Comparison of ENCODE assay signal across 15 cellular contexts in genomic region chr7:7521259-7521658, GRCh38. TPM values are rescaled to one million over a fixed set of nuclear protein-coding genes. Genes with fewer than 3 reads are reported as not detected.
DNase-seq lines count a peak whose midpoint lies in the region; ATAC-seq, FAIRE-seq and TF ChIP-seq lines count a peak whose summit lies in the region.
"Had no signal": no experiment of that assay in that cellular context is flagged by ENCODE, and none has a peak within 500 bp of the region (broad histone marks: within the 10 kb centered on the region; RNA-seq: fewer than 3 reads in every experiment).

No MANE protein-coding gene starts in this region.

- WGBS in K562 (ENCODE audit: insufficient coverage, low coverage, missing lambda C conversion rate) = 4% methylated on average over 3 of the region's 3 CpGs

- intact Hi-C loops in K562 (cut with micrococcal nuclease) (loop anchor here (10.0 kb wide), 1 partner anchor 774 kb away; no protein-coding TSS in a partner anchor), tibial artery (cut with DNase I; ENCODE audit: low total_unique reads) (no loop called here)

- TF ChIP-seq RAD21 in K562 (CRISPR knock-in tag; conservative IDR thresholded peaks at IDR 0.05 in 1 of 2, IDR thresholded peaks at IDR 0.05 in 1 of 2) = peak; percentile 30 to 57; a peak in 3 of 4 replicates

- CTCF ChIA-PET in K562 (lab: Yijun Ruan, JAX; ENCODE audit: low intra/inter-chr PET ratio) = no interaction called here

- no peak overlapping the region for H3K9ac ChIP-seq in K562 (ENCODE audit: insufficient read depth in 1 of 2, low read depth in 2 of 2, low read length in 2 of 2)

- H3K36me3 ChIP-seq in K562 (ENCODE audit: control insufficient read depth, insufficient read depth, low read length) (no peaks in the 10 kb centered on the region), tibial artery (no peaks in the 10 kb centered on the region)
- H3K36me3 ChIP-seq: esophagus muscularis mucosa had no signal

- POLR2A ChIA-PET in K562 (lab: Yijun Ruan, JAX) = no interaction called here

- BruUV-seq in K562 (replicated peaks; lab: Mats Ljungman, UMichigan) = no TSS peak

- H3K9me3 ChIP-seq in K562 (replicated peaks; ENCODE audit: control insufficient read depth, insufficient read depth, low read depth, low read length) (no peaks in the 10 kb centered on the region), tibial artery (no peaks in the 10 kb centered on the region)
- H3K9me3 ChIP-seq: esophagus muscularis mucosa had no signal

- no peak for TF ChIP-seq POLR2A in K562 (conservative IDR thresholded peaks at IDR 0.05)

- no peaks in the 10 kb centered on the region for H3K4me1 ChIP-seq in K562 (replicated peaks in 1 of 2; ENCODE audit: control insufficient read depth in 2 of 2, insufficient read depth in 2 of 2, low read length in 2 of 2)
- no peaks in the 10 kb centered on the region for H3K4me1 ChIP-seq in tibial artery
- H3K4me1 ChIP-seq: esophagus muscularis mucosa had no signal

- no peaks in the 10 kb centered on the region for H3K79me2 ChIP-seq in K562 (ENCODE audit: control insufficient read depth, insufficient read depth, low read length)

- no peak for TF ChIP-seq EP300 in K562 (IDR thresholded peaks at IDR 0.05; ENCODE audit: low read length)

- DNase-seq in CMK (ENCODE audit: low read depth) (peak; percentile 11), GM13977 (ENCODE audit: low spot score) (no peak), NCI-H69 (lab: John Stamatoyannopoulos, UW) (peak; percentile 28), K562 (ENCODE audit: extremely low read depth in 1 of 4, low spot score in 3 of 4) (peak in 2 of 4 experiments; percentile 6 to 33), tibial artery (no peak), GF-D8 (lab: John Stamatoyannopoulos, UW) (no peak), cerebellar cortex (ENCODE audit: low spot score) (no peak)
- DNase-seq: activated effector memory CD4-positive, alpha-beta T cell treated with anti-CD3 and anti-CD28 coated beads, Interleukin-2, amount 50 U/mL, for 16 hours; Calu3; GOT3; islet precursor cell; stimulated activated CD4-positive, alpha-beta T cell treated with anti-CD3 and anti-CD28 coated beads, Interleukin-1b, Interleukin-23, amount 100 ng/mL, for 48 hours had no signal

- no peaks in the 10 kb centered on the region for H4K20me1 ChIP-seq in K562 (replicated peaks; ENCODE audit: control insufficient read depth, insufficient read depth, low read length)

- in situ Hi-C loops in GM13977 (cut with MboI; ENCODE audit: low pct_unique_long_range_greater_than_20kb, low sequenced_read_pairs, unreplicated experiment) (no loop called here), K562 (cut with MboI) (no loop called here)

- TF ChIP-seq CTCF in GM13977 (IDR thresholded peaks at IDR 0.05; ENCODE audit: extremely low read depth, insufficient read depth, missing control alignments) (peak; percentile 18), K562 (IDR thresholded peaks at IDR 0.05 in 2 of 3, conservative IDR thresholded peaks at IDR 0.05 in 1 of 3; ENCODE audit: insufficient read depth in 2 of 3, low read depth in 1 of 3, low read length in 3 of 3) (peak in 2 of 3 experiments; percentile 32 to 36; a peak in 2 of 6 replicates), tibial artery (IDR thresholded peaks at IDR 0.05) (no peak)

- ATAC-seq in K562 (peak; percentile 75; the same call in 2 of the 3 replicates), SK-N-SH treated with all-trans-retinoic acid at 6 μM for 48 hours (no peak)

- H3K9me1 ChIP-seq in K562 (ENCODE audit: control insufficient read depth, insufficient read depth, low read length) = no peaks in the 10 kb centered on the region

- H3K27me3 ChIP-seq in K562 (ENCODE audit: control insufficient read depth in 2 of 2, insufficient read depth in 2 of 2, low read length in 2 of 2) (no peaks in the 10 kb centered on the region), tibial artery (no peaks in the 10 kb centered on the region)
- H3K27me3 ChIP-seq: esophagus muscularis mucosa had no signal

- peak; percentile 68 for FAIRE-seq in K562 (lab: Jason Lieb, UNC)

- peak overlapping the region; percentile 61; the same call in 1 of the 2 replicates for H2AFZ ChIP-seq in K562 (ENCODE audit: low read depth, low read length)

- H3K4me3 ChIP-seq in K562 (no peak overlapping the region), tibial artery (no peak overlapping the region)
- H3K4me3 ChIP-seq: esophagus muscularis mucosa had no signal

- H3K27ac ChIP-seq in K562 (ENCODE audit: extremely low read depth, low read depth, low read length) (no peak overlapping the region), tibial artery (no peak overlapping the region)
- H3K27ac ChIP-seq: esophagus muscularis mucosa had no signal

- H3K4me2 ChIP-seq in K562 (ENCODE audit: insufficient read depth, low read length) = no peak overlapping the region

TF ChIP-seq in K562, 482 proteins besides CTCF, POLR2A, EP300 and RAD21 (continues in another document):
- TF ChIP-seq SREBF2 (CRISPR knock-in tag; IDR thresholded peaks at IDR 0.05) = no peak
- TF ChIP-seq FOXA1 (IDR thresholded peaks at IDR 0.05; ENCODE audit: borderline replicate concordance) = no peak

TF ChIP-seq in SK-N-SH treated with all-trans-retinoic acid at 6 μM for 48 hours, 23 proteins besides CTCF, POLR2A, EP300 and RAD21:
- TF ChIP-seq ZFP3 (CRISPR knock-in tag; IDR thresholded peaks at IDR 0.05) (no peak), GLIS3 (CRISPR knock-in tag; IDR thresholded peaks at IDR 0.05) (no peak), CREB5 (CRISPR knock-in tag; IDR thresholded peaks at IDR 0.05; ENCODE audit: low read depth) (no peak), POU6F1 (CRISPR knock-in tag; IDR thresholded peaks at IDR 0.05; ENCODE audit: borderline replicate concordance, low read depth) (no peak)

RNA-seq across cellular contexts. Expression of gene COL28A1, which starts 14.4 kb away (rescaled TPM):
- 0.81 TPM in 1 of 2 replicates, not detected in the other for total RNA-seq in K562 (2011; cell fraction: chromatin; rRNA removed; ENCODE audit: low replicate concordance)
- total RNA-seq in K562 (2011; cell fraction: nucleolus; rRNA removed) = not detected in 2 replicates
- total RNA-seq in K562 (2011; cell fraction: nucleoplasm; rRNA removed) = 0.29 TPM in 1 of 2 replicates, not detected in the other
- total RNA-seq in K562 (2014; rRNA removed) = 0.04 and 0.05 TPM in 2 replicates
- 0.11 TPM in 1 of 2 replicates, not detected in the other for total RNA-seq in K562 (2014; rRNA removed; fragmentation: Illumina TruSeq; extraction: Trizol)
- total RNA-seq in K562 (2015; rRNA removed; fragmentation: Illumina TruSeq; extraction: Trizol) = not detected in 2 replicates
- total RNA-seq in K562 (2021) = 0.13 and 0.40 TPM in 2 replicates
- 0.03 and 0.04 TPM in 2 replicates for polyA plus RNA-seq in K562 (2011; rRNA removed)
- 0.04 TPM in 1 of 2 replicates, not detected in the other for polyA plus RNA-seq in K562 (2011; cell fraction: cytosol; rRNA removed)
- polyA plus RNA-seq in K562 (2011; cell fraction: nucleus; rRNA removed) = 0.11 and 0.46 TPM in 2 replicates
- 0.08 and 0.50 TPM in 2 replicates for polyA plus RNA-seq in K562 (2012)
- polyA plus RNA-seq in K562 (2014; fragmentation: Illumina TruSeq; extraction: Trizol) = 0.06 and 0.07 TPM in 2 replicates
- polyA plus RNA-seq in K562 (2014; fragmentation: Nextera tagmentation; extraction: Ambion mirVana) = under 1 TPM in 1 of 2 experiments, not detected in 1; 0.03 TPM
- 0.12 TPM in 1 of 2 replicates, not detected in the other for polyA plus RNA-seq in K562 (2014; rRNA removed)
- polyA minus RNA-seq in K562 (2011; rRNA and poly(A)+ RNA removed) = 0.09 TPM in 1 of 2 replicates, not detected in the other
- polyA minus RNA-seq in K562 (2011; cell fraction: cytosol; rRNA and poly(A)+ RNA removed) = not detected in 2 replicates
- polyA minus RNA-seq in K562 (2011; cell fraction: nucleus; rRNA and poly(A)+ RNA removed) = 0.33 TPM in 1 of 2 replicates, not detected in the other
- total RNA-seq: dermis microvascular lymphatic vessel endothelial cell had no signal

RNA-seq across cellular contexts. Expression of gene MIOS, which starts 45.4 kb away (rescaled TPM):
- 53.0 and 137 TPM in 2 replicates for total RNA-seq in K562 (2011; cell fraction: chromatin; rRNA removed; ENCODE audit: low replicate concordance)
- total RNA-seq in K562 (2011; cell fraction: nucleolus; rRNA removed) = 23.3 and 29.2 TPM in 2 replicates
- 41.0 and 55.2 TPM in 2 replicates for total RNA-seq in K562 (2011; cell fraction: nucleoplasm; rRNA removed)
- total RNA-seq in K562 (2014; rRNA removed) (31.5 and 33.0 TPM in 2 replicates), K562 (2014; rRNA removed; fragmentation: Illumina TruSeq; extraction: Trizol) (37.3 and 38.7 TPM in 2 replicates), K562 (2015; rRNA removed; fragmentation: Illumina TruSeq; extraction: Trizol) (32.4 and 33.1 TPM in 2 replicates), K562 (2021) (30.6 and 31.6 TPM in 2 replicates)
- polyA plus RNA-seq in K562 (2011; rRNA removed) (37.5 and 47.8 TPM in 2 replicates), K562 (2014; fragmentation: Illumina TruSeq; extraction: Trizol) (21.9 and 25.7 TPM in 2 replicates), K562 (2014; fragmentation: Nextera tagmentation; extraction: Ambion mirVana) (10 to 100 TPM in 1 of 2 experiments, 1 to 10 TPM in 1; 7.8 to 12.1 TPM), K562 (2014; rRNA removed) (22.3 and 23.9 TPM in 2 replicates)
- polyA plus RNA-seq in K562 (2011; cell fraction: cytosol; rRNA removed) = 14.7 and 21.5 TPM in 2 replicates
- polyA plus RNA-seq in K562 (2011; cell fraction: nucleus; rRNA removed) = 28.9 and 38.5 TPM in 2 replicates
- polyA plus RNA-seq in K562 (2012) = 15.2 and 21.1 TPM in 2 replicates
- 78.4 and 94.3 TPM in 2 replicates for polyA minus RNA-seq in K562 (2011; rRNA and poly(A)+ RNA removed)
- polyA minus RNA-seq in K562 (2011; cell fraction: cytosol; rRNA and poly(A)+ RNA removed) = 14.1 and 22.8 TPM in 2 replicates
- polyA minus RNA-seq in K562 (2011; cell fraction: nucleus; rRNA and poly(A)+ RNA removed) = 67.7 and 111 TPM in 2 replicates

Comparison
In these comparisons a context has a peak if more than half of its experiments do, and no peak if none do; other contexts are left out.
1. DNase-seq: peak in CMK (single experiment) and NCI-H69 (single experiment); none in GM13977 (single experiment), tibial artery (0 of 2), GF-D8 (single experiment) and cerebellar cortex (single experiment).
2. CTCF ChIP-seq: peak in GM13977 (single experiment) and K562 (2 of 3); none in tibial artery (0 of 2).